ENCODE assay signal across 8 cellular contexts in genomic region chr4:169658970-169659735, GRCh38. TPM values are rescaled to one million over a fixed set of nuclear protein-coding genes. Genes with fewer than 3 reads are reported as not detected.
DNase-seq lines count a peak whose midpoint lies in the region; ATAC-seq and TF ChIP-seq lines count a peak whose summit lies in the region.

No MANE protein-coding gene starts in this region.

- H3K9me3 ChIP-seq in ovary = no peaks in the 10 kb centered on the region

- no peak for TF ChIP-seq CTCF in ovary (IDR thresholded peaks at IDR 0.05)

- 46 to 63% (median 62%) methylated on average over 6 of the region's 6 CpGs for WGBS in ovary, 3 donors

- H3K27me3 Mint-ChIP-seq in effector memory CD8-positive, alpha-beta T cell = no peaks in the 10 kb centered on the region

- ATAC-seq in effector memory CD8-positive, alpha-beta T cell (replicated peaks) = no peak
- ATAC-seq in GM19463 (IDR thresholded peaks at IDR 0.05; ENCODE audit: unreplicated experiment) (no peak), GM21367 (IDR thresholded peaks at IDR 0.05; ENCODE audit: unreplicated experiment) (no peak)

- peak overlapping the region; percentile 39 for H3K4me3 ChIP-seq in ovary

- no peaks in the 10 kb centered on the region for H3K36me3 Mint-ChIP-seq in effector memory CD8-positive, alpha-beta T cell (ENCODE audit: insufficient read depth)

- H3K27ac ChIP-seq in ovary = peak overlapping the region in 1 of 2 donors; percentile 70

- DNase-seq in Daoy (ENCODE audit: low read depth) = peak; percentile 0
- DNase-seq in NCI-H526 treated with DMSO at 0.1 percent for 48 hours (lab: John Stamatoyannopoulos, UW) = peak; percentile 57
- no peak for DNase-seq in effector memory CD8-positive, alpha-beta T cell
- DNase-seq in ovary = no peak
- DNase-seq in NCI-H69 (lab: John Stamatoyannopoulos, UW) = no peak
- no peak for DNase-seq in T1000 (lab: John Stamatoyannopoulos, UW)

- no peak for TF ChIP-seq EP300 in ovary (IDR thresholded peaks at IDR 0.05)

- H3K27me3 ChIP-seq in ovary = no peaks in the 10 kb centered on the region

- H3K9me3 Mint-ChIP-seq in effector memory CD8-positive, alpha-beta T cell = no peaks in the 10 kb centered on the region

- H3K4me1 Mint-ChIP-seq in effector memory CD8-positive, alpha-beta T cell (ENCODE audit: low read depth in 2 of 2) = peaks cover 8 to 20% of the 10 kb centered on the region in 2 donors

- intact Hi-C loops in ovary (cut with DNase I) = loop anchor here in 1 of 4 donors (5.0 kb wide), 1 partner anchor 42 kb away; no protein-coding TSS in a partner anchor

- peak overlapping the region; percentile 87 to 88 for H3K27ac Mint-ChIP-seq in effector memory CD8-positive, alpha-beta T cell

- H3K4me1 ChIP-seq in ovary (ENCODE audit: insufficient read depth) = no peaks in the 10 kb centered on the region

- H3K4me3 Mint-ChIP-seq in effector memory CD8-positive, alpha-beta T cell = no peak overlapping the region

- TF ChIP-seq POLR2A in ovary (IDR thresholded peaks at IDR 0.05) = no peak

- H3K36me3 ChIP-seq in ovary = no peaks in the 10 kb centered on the region

RNA-seq across cellular contexts. Expression of gene CLCN3, which starts 38.8 kb away (rescaled TPM):
- 9.3 and 10.7 TPM in 2 replicates for total RNA-seq in Daoy (2014; rRNA removed; shearing (Covaris generic))
- total RNA-seq in ovary = 10 to 100 TPM; 18.8 to 38.5 (median 29.6) TPM
- polyA plus RNA-seq in ovary = 10 to 100 TPM; 11.8 to 35.3 TPM

RNA-seq across cellular contexts. Expression of gene NEK1, which starts 46.8 kb away (rescaled TPM):
- total RNA-seq in Daoy (2014; rRNA removed; shearing (Covaris generic)) = 3.8 and 4.7 TPM in 2 replicates
- 10 to 100 TPM; 20.3 to 29.5 (median 23.9) TPM for total RNA-seq in ovary
- 1 to 10 TPM; 8.7 to 9.8 TPM for polyA plus RNA-seq in ovary

Comparison
In these comparisons a context has a peak if more than half of its experiments do, and no peak if none do; other contexts are left out.
1. DNase-seq: peak in Daoy (single experiment) and NCI-H526 treated with DMSO at 0.1 percent for 48 hours (single experiment); none in effector memory CD8-positive, alpha-beta T cell (0 of 3), ovary (0 of 5), NCI-H69 (single experiment) and T1000 (single experiment).